23 cellular contexts compared by ENCODE assay signal in genomic region chr16:85546585-85547447, GRCh38.
A peak's percentile ranks its signal among the peaks of the same experiment; 100 is the strongest.
DNase-seq lines count a peak whose midpoint lies in the region; ATAC-seq, FAIRE-seq and TF ChIP-seq lines count a peak whose summit lies in the region.
"Had no signal": no experiment of that assay in that cellular context is flagged by ENCODE, and none has a peak within 500 bp of the region (broad histone marks: within the 10 kb centered on the region; RNA-seq: fewer than 3 reads in every experiment).

No MANE protein-coding gene starts in this region.

- no peak overlapping the region for H3K9ac ChIP-seq in H1 (replicated peaks in 1 of 4; ENCODE audit: extremely low read depth in 1 of 4, low read depth in 3 of 4, low read length in 3 of 4)

- peaks cover 4% of the 10 kb centered on the region; the same call in 1 of the 2 replicates for H3K79me1 ChIP-seq in H1 (ENCODE audit: low read depth, low read length)

- H3K14ac ChIP-seq in H1 (ENCODE audit: insufficient read length): no peak overlapping the region

- 0 out of 2 replicates have a peak overlapping the region, but pooled peaks have one; percentile 27 for H2BK12ac ChIP-seq in H1 (ENCODE audit: low read depth, low read length)

- intact Hi-C loops in esophagus muscularis mucosa (cut with DNase I): no loop called here
- intact Hi-C loops in MCF 10A (cut with micrococcal nuclease): no loop called here

- no peak overlapping the region for H3K4me3 Mint-ChIP-seq in MCF 10A (ENCODE audit: unreplicated experiment)
- H3K4me3 Mint-ChIP-seq: activated CD8-positive, alpha-beta memory T cell treated with anti-CD3 and anti-CD28 coated beads, Interleukin-2, amount 10 ng/mL, durations not matched to agents 7 days and 5 days; stimulated activated naive CD8-positive, alpha-beta T cell treated with anti-CD3 and anti-CD28 coated beads, Interleukin-15, amount 100 ng/mL, for 72 hours; T-helper 2 cell treated with Interferon-gamma antibody and Interleukin-4, amounts not matched to agents 5 μg/mL and 100 μg/mL, for 36 hours had no signal

- no peaks in the 10 kb centered on the region for H3K27me3 Mint-ChIP-seq in MCF 10A (ENCODE audit: insufficient read depth, unreplicated experiment)
- H3K27me3 Mint-ChIP-seq: activated CD8-positive, alpha-beta memory T cell treated with anti-CD3 and anti-CD28 coated beads, Interleukin-2, amount 10 ng/mL, durations not matched to agents 7 days and 5 days; stimulated activated naive CD8-positive, alpha-beta T cell treated with anti-CD3 and anti-CD28 coated beads, Interleukin-15, amount 100 ng/mL, for 72 hours had no signal

- 0 out of 2 replicates have a peak, but pooled peaks have one; percentile 10 for TF ChIP-seq CTCF in 22Rv1 (IDR thresholded peaks at IDR 0.05)
- no peak for TF ChIP-seq CTCF in HEK293 (tag by site-specific recombination; IDR thresholded peaks at IDR 0.05)
- TF ChIP-seq CTCF in H1 (IDR thresholded peaks at IDR 0.05; ENCODE audit: control extremely low read depth in 1 of 3, insufficient read depth in 1 of 3, low read depth in 1 of 3, low read length in 3 of 3): peak in 2 of 3 experiments; percentile 39 to 46; a peak in 3 of 4 replicates
- peak in 1 of 3 experiments; percentile 2 for TF ChIP-seq CTCF in esophagus muscularis mucosa (IDR thresholded peaks at IDR 0.05)
- TF ChIP-seq CTCF in MCF 10A (IDR thresholded peaks at IDR 0.05; ENCODE audit: unreplicated experiment): no peak

- CTCF ChIA-PET in HEK293 (lab: Yijun Ruan, JAX): interaction anchor here (1.0 to 1.3 kb wide), 3 partner anchors 54 to 128 kb away, joined by 3 to 4 read pairs (median 4); no protein-coding TSS in a partner anchor
- CTCF ChIA-PET in H1 (lab: Charles Lee; ENCODE audit: partially characterized antibody): interaction anchor here (0.6 to 12.9 kb wide), 17 partner anchors 9 to 235 kb away, joined by 3 to 153 read pairs (median 4); partner anchors contain the start of gene GSE1
- CTCF ChIA-PET in MCF 10A (lab: Yijun Ruan, JAX): interaction anchor here (0.9 kb wide), 1 partner anchor 9 kb away, joined by 3 read pairs; no protein-coding TSS in a partner anchor

- no peak overlapping the region; the same call in 1 of the 2 replicates for H4K8ac ChIP-seq in H1 (ENCODE audit: extremely low read depth, insufficient read depth, low read length)

- no peaks in the 10 kb centered on the region for H3K36me3 Mint-ChIP-seq in MCF 10A (ENCODE audit: insufficient read depth, unreplicated experiment)
- H3K36me3 Mint-ChIP-seq: activated CD8-positive, alpha-beta memory T cell treated with anti-CD3 and anti-CD28 coated beads, Interleukin-2, amount 10 ng/mL, durations not matched to agents 7 days and 5 days had no signal

- no peak overlapping the region for H3K4me2 ChIP-seq in H1 (ENCODE audit: insufficient read depth in 1 of 2, low read depth in 2 of 2, low read length in 2 of 2)

- H3K36me3 ChIP-seq in HEK293 (ENCODE audit: control insufficient read depth in 2 of 2, insufficient read depth in 1 of 2, low read length in 2 of 2): no peaks in the 10 kb centered on the region
- H3K36me3 ChIP-seq in H1 (ENCODE audit: control insufficient read depth in 2 of 4, insufficient read depth in 4 of 4, low read length in 3 of 4): no peaks in the 10 kb centered on the region
- H3K36me3 ChIP-seq in esophagus muscularis mucosa: no peaks in the 10 kb centered on the region
- H3K36me3 ChIP-seq: colonic mucosa, neutrophil had no signal

- H3K27ac Mint-ChIP-seq in MCF 10A (ENCODE audit: low read depth, unreplicated experiment): no peak overlapping the region
- H3K27ac Mint-ChIP-seq: activated CD8-positive, alpha-beta memory T cell treated with anti-CD3 and anti-CD28 coated beads, Interleukin-2, amount 10 ng/mL, durations not matched to agents 7 days and 5 days; T-helper 2 cell treated with Interferon-gamma antibody and Interleukin-4, amounts not matched to agents 5 μg/mL and 100 μg/mL, for 36 hours had no signal

- POLR2A ChIA-PET in HEK293 (lab: Yijun Ruan, JAX) (no interaction called here), H1 (lab: Charles Lee; ENCODE audit: partially characterized antibody) (no interaction called here), MCF 10A (lab: Yijun Ruan, JAX) (interaction anchor here (0.6 kb wide), 1 partner anchor 203 kb away, joined by 3 read pairs; no protein-coding TSS in a partner anchor)

- H3K27ac ChIP-seq in 22Rv1 (no peak overlapping the region), HEK293 (ENCODE audit: extremely low read depth, low read depth, low read length) (no peak overlapping the region), H1 (ENCODE audit: low read depth, low read length) (no peak overlapping the region), esophagus muscularis mucosa (replicated peaks in 1 of 4) (no peak overlapping the region)
- H3K27ac ChIP-seq: colonic mucosa, epithelial cell of prostate, HL-60, neutrophil had no signal

- H3K4me1 ChIP-seq in HEK293 (ENCODE audit: control insufficient read depth, insufficient read depth, low read length) (no peaks in the 10 kb centered on the region), H1 (replicated peaks in 1 of 4; ENCODE audit: control insufficient read depth in 3 of 4, insufficient read depth in 4 of 4, low read length in 3 of 4) (peaks cover 0 to 20% (median 12%) of the 10 kb centered on the region in 4 experiments; a peak in 5 of 7 replicates), esophagus muscularis mucosa (peaks cover 5 to 20% (median 12%) of the 10 kb centered on the region in 4 donors)
- H3K4me1 ChIP-seq: colonic mucosa had no signal

- no peak overlapping the region for H2BK120ac ChIP-seq in H1 (replicated peaks; ENCODE audit: low read depth, low read length)

- TF ChIP-seq EP300 in H1 (IDR thresholded peaks at IDR 0.05; ENCODE audit: borderline replicate concordance in 1 of 2, low read depth in 2 of 2, low read length in 2 of 2) (no peak), esophagus muscularis mucosa (IDR thresholded peaks at IDR 0.05) (no peak)

- DNase-seq in H1 (ENCODE audit: low read depth in 1 of 2, low spot score in 2 of 2): no peak
- DNase-seq in lung microvascular endothelial cell (ENCODE audit: low read depth in 2 of 2): peak; percentile 48 to 71
- DNase-seq in HTR-8/SVneo (ENCODE audit: insufficient read length, low spot score): no peak
- no peak for DNase-seq in esophagus muscularis mucosa (ENCODE audit: extremely low spot score)
- DNase-seq in MCF 10A (ENCODE audit: unreplicated experiment): no peak
- DNase-seq: activated CD4-positive, CD25-positive, alpha-beta regulatory T cell treated with anti-CD3 and anti-CD28 coated beads, Interleukin-2, amount 50 U/mL, for 72 hours; activated CD8-positive, alpha-beta memory T cell treated with anti-CD3 and anti-CD28 coated beads, Interleukin-2, amount 10 ng/mL, durations not matched to agents 7 days and 5 days; activated effector memory CD4-positive, alpha-beta T cell treated with anti-CD3 and anti-CD28 coated beads, Interleukin-2, amount 50 U/mL, for 16 hours; colonic mucosa; Karpas-422; NCI-H1092 treated with DMSO at 0.1 percent for 48 hours; NCI-H2107; NCI-H69; SIG-M5; stimulated activated naive CD8-positive, alpha-beta T cell treated with anti-CD3 and anti-CD28 coated beads, Interleukin-15, amount 100 ng/mL, for 72 hours had no signal

- H4K20me1 ChIP-seq in H1 (replicated peaks in 1 of 2; ENCODE audit: control insufficient read depth in 1 of 2, insufficient read depth in 2 of 2, low read length in 2 of 2): no peaks in the 10 kb centered on the region

- peak; percentile 38 to 47; a peak in 3 of 4 replicates for TF ChIP-seq RAD21 in H1 (IDR thresholded peaks at IDR 0.05 in 1 of 2, conservative IDR thresholded peaks at IDR 0.05 in 1 of 2; ENCODE audit: low read depth in 2 of 2, low read length in 2 of 2)

- no peaks in the 10 kb centered on the region for H3K4me1 Mint-ChIP-seq in MCF 10A (ENCODE audit: insufficient read depth, unreplicated experiment)

- TF ChIP-seq POLR2A in H1 (IDR thresholded peaks at IDR 0.05; ENCODE audit: control extremely low read depth in 1 of 2, low read depth in 2 of 2, low read length in 2 of 2): no peak
- no peak for TF ChIP-seq POLR2A in esophagus muscularis mucosa (IDR thresholded peaks at IDR 0.05; ENCODE audit: low read depth)

- H2AK5ac ChIP-seq in H1 (ENCODE audit: low read depth, low read length): 0 out of 2 replicates have a peak overlapping the region, but pooled peaks have one; percentile 39

- no peaks in the 10 kb centered on the region for H3K9me3 Mint-ChIP-seq in MCF 10A (ENCODE audit: unreplicated experiment)
- H3K9me3 Mint-ChIP-seq: stimulated activated naive CD8-positive, alpha-beta T cell treated with anti-CD3 and anti-CD28 coated beads, Interleukin-15, amount 100 ng/mL, for 72 hours; T-helper 2 cell treated with Interferon-gamma antibody and Interleukin-4, amounts not matched to agents 5 μg/mL and 100 μg/mL, for 36 hours had no signal

- FAIRE-seq in H1 (lab: Jason Lieb, UNC): no peak
- FAIRE-seq in HTR-8/SVneo (lab: Jason Lieb, UNC): no peak

- H2BK5ac ChIP-seq in H1 (ENCODE audit: low read depth, low read length): no peak overlapping the region

- H3K9me3 ChIP-seq in HEK293 (ENCODE audit: control insufficient read depth, insufficient read depth, low read depth, low read length) (no peaks in the 10 kb centered on the region), H1 (ENCODE audit: insufficient read depth in 2 of 2, low read depth in 1 of 2, low read length in 1 of 2) (no peaks in the 10 kb centered on the region), esophagus muscularis mucosa (no peaks in the 10 kb centered on the region)
- H3K9me3 ChIP-seq: colonic mucosa, neutrophil had no signal

- no peak overlapping the region for H3K18ac ChIP-seq in H1 (ENCODE audit: extremely low read depth, low read length)

- H3K27me3 ChIP-seq in H1 (replicated peaks in 1 of 4; ENCODE audit: control insufficient read depth in 3 of 4, extremely low read depth in 1 of 4, insufficient read depth in 3 of 4, low read length in 3 of 4): no peaks in the 10 kb centered on the region
- H3K27me3 ChIP-seq in esophagus muscularis mucosa: no peaks in the 10 kb centered on the region
- H3K27me3 ChIP-seq: colonic mucosa, neutrophil had no signal

- H4K91ac ChIP-seq in H1 (replicated peaks; ENCODE audit: insufficient read length, low read length): peak overlapping the region; percentile 31

- H4K5ac ChIP-seq in H1 (ENCODE audit: insufficient read length, low read depth, low read length): no peak overlapping the region

- no peak overlapping the region for H3K56ac ChIP-seq in H1 (replicated peaks; ENCODE audit: insufficient read length, low read depth, low read length)

- H3K4me3 ChIP-seq in HEK293 (ENCODE audit: low read depth, low read length) (no peak overlapping the region), H1 (ENCODE audit: extremely low read depth in 1 of 4, insufficient read depth in 2 of 4, low read depth in 3 of 4, low read length in 4 of 4) (no peak overlapping the region), esophagus muscularis mucosa (no peak overlapping the region)
- H3K4me3 ChIP-seq: colonic mucosa had no signal

- H3K23me2 ChIP-seq in H1 (ENCODE audit: low read depth, low read length): no peaks in the 10 kb centered on the region

- no peak overlapping the region for H2BK15ac ChIP-seq in H1 (ENCODE audit: low read length)

- no peak overlapping the region for H2BK20ac ChIP-seq in H1 (ENCODE audit: low read length)

- WGBS in H1 (ENCODE audit: extremely low coverage in 1 of 2, insufficient coverage in 1 of 2, insufficient read length in 1 of 2, insufficient replicate concordance in 2 of 2, low coverage in 1 of 2, low lambda C conversion rate in 2 of 2, missing lambda C conversion rate in 1 of 2), 2 experiments: 89% methylated on average over 19 of the region's 21 CpGs; no CpG with 5 or more reads in 1 of the 2 experiments
- 91% methylated on average over 20 of the region's 21 CpGs for WGBS in esophagus muscularis mucosa

- H3K79me2 ChIP-seq in H1 (ENCODE audit: control insufficient read depth in 1 of 2, insufficient read depth in 2 of 2, low read length in 2 of 2): no peaks in the 10 kb centered on the region

- H3K4ac ChIP-seq in H1 (replicated peaks; ENCODE audit: insufficient read length, low read depth, low read length): no peak overlapping the region

- no peak overlapping the region for H3K23ac ChIP-seq in H1 (ENCODE audit: insufficient read length)

- BruUV-seq in MCF 10A (replicated peaks; lab: Mats Ljungman, UMichigan): no TSS peak

- no peak overlapping the region for H2AFZ ChIP-seq in H1 (ENCODE audit: low read length)

- no peak for ATAC-seq in HG02973 (IDR thresholded peaks at IDR 0.05; ENCODE audit: unreplicated experiment)
- ATAC-seq: activated CD8-positive, alpha-beta memory T cell treated with anti-CD3 and anti-CD28 coated beads, Interleukin-2, amount 10 ng/mL, durations not matched to agents 7 days and 5 days; right cardiac atrium; stimulated activated naive CD8-positive, alpha-beta T cell treated with anti-CD3 and anti-CD28 coated beads, Interleukin-15, amount 100 ng/mL, for 72 hours had no signal

Comparison
In these comparisons a context has a peak if more than half of its experiments do, and no peak if none do; other contexts are left out.
1. CTCF ChIP-seq: peak in 22Rv1 (single experiment) and H1 (2 of 3); none in HEK293 (single experiment) and MCF 10A (single experiment).
2. DNase-seq: peak in lung microvascular endothelial cell (2 of 2); none in H1 (0 of 2), HTR-8/SVneo (single experiment), esophagus muscularis mucosa (single experiment) and MCF 10A (single experiment).